ENCODE assay signal across 1 cellular context in the genomic region with DNA sequence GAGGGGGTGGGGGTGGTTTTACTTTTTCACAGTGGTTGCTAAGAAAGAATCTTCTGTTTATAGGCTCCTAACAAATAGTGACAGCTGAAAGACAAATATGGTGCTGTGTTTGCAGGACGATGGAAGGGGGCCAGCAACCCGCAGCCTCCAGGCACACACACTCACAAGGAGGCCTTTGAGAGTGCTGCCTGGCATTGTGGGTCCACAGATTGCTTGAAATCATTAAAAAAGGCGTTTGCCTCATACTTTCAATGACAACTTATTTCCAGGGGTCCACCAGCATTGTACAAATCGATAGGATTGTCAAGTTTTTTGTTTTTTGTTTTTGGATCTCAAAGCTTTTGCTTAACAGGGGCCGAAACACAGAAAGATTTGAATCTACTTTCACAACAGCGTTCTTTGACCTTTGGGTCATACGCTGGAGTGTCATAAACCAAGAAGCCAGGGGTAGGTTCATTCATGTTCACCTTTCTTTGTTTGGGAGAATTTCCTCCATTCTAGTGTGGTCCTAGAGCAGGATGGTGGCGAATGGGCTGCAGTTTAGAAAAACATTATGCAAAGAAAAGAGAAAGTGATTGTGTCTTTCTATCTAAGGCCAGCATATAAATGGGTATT.
TF ChIP-seq lines count a peak whose summit lies in the region.

No MANE protein-coding gene starts in this region.

TF ChIP-seq in HepG2, 621 proteins besides CTCF, POLR2A, EP300 and RAD21 (continued from another document and continues in another):
- TF ChIP-seq KLF12 (CRISPR knock-in tag; IDR thresholded peaks at IDR 0.05; ENCODE audit: borderline replicate concordance): no peak
- no peak for TF ChIP-seq FIP1L1 (IDR thresholded peaks at IDR 0.05; ENCODE audit: borderline replicate concordance, insufficient read depth, low read depth, low read length)
- TF ChIP-seq NR2C2 (CRISPR knock-in tag; IDR thresholded peaks at IDR 0.05; ENCODE audit: borderline replicate concordance): peak; percentile 55; the same call in 1 of the 2 replicates
- peak; percentile 57; the same call in 1 of the 2 replicates for TF ChIP-seq HDAC2 (CRISPR knock-in tag; IDR thresholded peaks at IDR 0.05)
- TF ChIP-seq ZNF790 (CRISPR knock-in tag; IDR thresholded peaks at IDR 0.05; ENCODE audit: borderline replicate concordance): no peak
- no peak for TF ChIP-seq PCBP2 (optimal IDR thresholded peaks at IDR 0.05; ENCODE audit: low read depth, low read length, poor library complexity, severe bottlenecking)
- no peak for TF ChIP-seq CCAR2 (optimal IDR thresholded peaks at IDR 0.05; ENCODE audit: low read depth, low read length)
- TF ChIP-seq, protein P1, sequence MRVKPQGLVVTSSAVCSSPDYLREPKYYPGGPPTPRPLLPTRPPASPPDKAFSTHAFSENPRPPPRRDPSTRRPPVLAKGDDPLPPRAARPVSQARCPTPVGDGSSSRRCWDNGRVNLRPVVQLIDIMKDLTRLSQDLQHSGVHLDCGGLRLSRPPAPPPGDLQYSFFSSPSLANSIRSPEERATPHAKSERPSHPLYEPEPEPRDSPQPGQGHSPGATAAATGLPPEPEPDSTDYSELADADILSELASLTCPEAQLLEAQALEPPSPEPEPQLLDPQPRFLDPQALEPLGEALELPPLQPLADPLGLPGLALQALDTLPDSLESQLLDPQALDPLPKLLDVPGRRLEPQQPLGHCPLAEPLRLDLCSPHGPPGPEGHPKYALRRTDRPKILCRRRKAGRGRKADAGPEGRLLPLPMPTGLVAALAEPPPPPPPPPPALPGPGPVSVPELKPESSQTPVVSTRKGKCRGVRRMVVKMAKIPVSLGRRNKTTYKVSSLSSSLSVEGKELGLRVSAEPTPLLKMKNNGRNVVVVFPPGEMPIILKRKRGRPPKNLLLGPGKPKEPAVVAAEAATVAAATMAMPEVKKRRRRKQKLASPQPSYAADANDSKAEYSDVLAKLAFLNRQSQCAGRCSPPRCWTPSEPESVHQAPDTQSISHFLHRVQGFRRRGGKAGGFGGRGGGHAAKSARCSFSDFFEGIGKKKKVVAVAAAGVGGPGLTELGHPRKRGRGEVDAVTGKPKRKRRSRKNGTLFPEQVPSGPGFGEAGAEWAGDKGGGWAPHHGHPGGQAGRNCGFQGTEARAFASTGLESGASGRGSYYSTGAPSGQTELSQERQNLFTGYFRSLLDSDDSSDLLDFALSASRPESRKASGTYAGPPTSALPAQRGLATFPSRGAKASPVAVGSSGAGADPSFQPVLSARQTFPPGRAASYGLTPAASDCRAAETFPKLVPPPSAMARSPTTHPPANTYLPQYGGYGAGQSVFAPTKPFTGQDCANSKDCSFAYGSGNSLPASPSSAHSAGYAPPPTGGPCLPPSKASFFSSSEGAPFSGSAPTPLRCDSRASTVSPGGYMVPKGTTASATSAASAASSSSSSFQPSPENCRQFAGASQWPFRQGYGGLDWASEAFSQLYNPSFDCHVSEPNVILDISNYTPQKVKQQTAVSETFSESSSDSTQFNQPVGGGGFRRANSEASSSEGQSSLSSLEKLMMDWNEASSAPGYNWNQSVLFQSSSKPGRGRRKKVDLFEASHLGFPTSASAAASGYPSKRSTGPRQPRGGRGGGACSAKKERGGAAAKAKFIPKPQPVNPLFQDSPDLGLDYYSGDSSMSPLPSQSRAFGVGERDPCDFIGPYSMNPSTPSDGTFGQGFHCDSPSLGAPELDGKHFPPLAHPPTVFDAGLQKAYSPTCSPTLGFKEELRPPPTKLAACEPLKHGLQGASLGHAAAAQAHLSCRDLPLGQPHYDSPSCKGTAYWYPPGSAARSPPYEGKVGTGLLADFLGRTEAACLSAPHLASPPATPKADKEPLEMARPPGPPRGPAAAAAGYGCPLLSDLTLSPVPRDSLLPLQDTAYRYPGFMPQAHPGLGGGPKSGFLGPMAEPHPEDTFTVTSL (CRISPR knock-in tag; IDR thresholded peaks at IDR 0.05; ENCODE audit: borderline replicate concordance): peak; percentile 6; the same call in 1 of the 2 replicates
- TF ChIP-seq MIXL1 (CRISPR knock-in tag; IDR thresholded peaks at IDR 0.05): no peak
- TF ChIP-seq, protein P2, sequence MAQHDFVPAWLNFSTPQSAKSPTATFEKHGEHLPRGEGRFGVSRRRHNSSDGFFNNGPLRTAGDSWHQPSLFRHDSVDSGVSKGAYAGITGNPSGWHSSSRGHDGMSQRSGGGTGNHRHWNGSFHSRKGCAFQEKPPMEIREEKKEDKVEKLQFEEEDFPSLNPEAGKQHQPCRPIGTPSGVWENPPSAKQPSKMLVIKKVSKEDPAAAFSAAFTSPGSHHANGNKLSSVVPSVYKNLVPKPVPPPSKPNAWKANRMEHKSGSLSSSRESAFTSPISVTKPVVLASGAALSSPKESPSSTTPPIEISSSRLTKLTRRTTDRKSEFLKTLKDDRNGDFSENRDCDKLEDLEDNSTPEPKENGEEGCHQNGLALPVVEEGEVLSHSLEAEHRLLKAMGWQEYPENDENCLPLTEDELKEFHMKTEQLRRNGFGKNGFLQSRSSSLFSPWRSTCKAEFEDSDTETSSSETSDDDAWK (CRISPR knock-in tag; IDR thresholded peaks at IDR 0.05): no peak
- TF ChIP-seq KDM4B (CRISPR knock-in tag; IDR thresholded peaks at IDR 0.05): no peak
- no peak for TF ChIP-seq ZNF207 (IDR thresholded peaks at IDR 0.05; ENCODE audit: borderline replicate concordance)
- peak; percentile 57; the same call in 1 of the 2 replicates for TF ChIP-seq SRF (IDR thresholded peaks at IDR 0.05; ENCODE audit: low read depth, low read length)
- no peak for TF ChIP-seq PHB2 (IDR thresholded peaks at IDR 0.05; ENCODE audit: partially characterized antibody)
- TF ChIP-seq SP140L (CRISPR knock-in tag; IDR thresholded peaks at IDR 0.05; ENCODE audit: borderline replicate concordance): no peak
- TF ChIP-seq TRIM24 (CRISPR knock-in tag; IDR thresholded peaks at IDR 0.05): peak; percentile 63; the same call in 1 of the 2 replicates
- TF ChIP-seq ZNF230 (CRISPR knock-in tag; IDR thresholded peaks at IDR 0.05): no peak
- no peak for TF ChIP-seq ELF4 (CRISPR knock-in tag; IDR thresholded peaks at IDR 0.05; ENCODE audit: borderline replicate concordance)
- TF ChIP-seq TBX3 (IDR thresholded peaks at IDR 0.05; ENCODE audit: borderline replicate concordance): no peak
- no peak for TF ChIP-seq ZNF329 (CRISPR knock-in tag; IDR thresholded peaks at IDR 0.05; ENCODE audit: low read depth)
- 0 out of 2 replicates have a peak, but pooled peaks have one; percentile 26 for TF ChIP-seq GATAD1 (CRISPR knock-in tag; IDR thresholded peaks at IDR 0.05)
- TF ChIP-seq, protein P3, sequence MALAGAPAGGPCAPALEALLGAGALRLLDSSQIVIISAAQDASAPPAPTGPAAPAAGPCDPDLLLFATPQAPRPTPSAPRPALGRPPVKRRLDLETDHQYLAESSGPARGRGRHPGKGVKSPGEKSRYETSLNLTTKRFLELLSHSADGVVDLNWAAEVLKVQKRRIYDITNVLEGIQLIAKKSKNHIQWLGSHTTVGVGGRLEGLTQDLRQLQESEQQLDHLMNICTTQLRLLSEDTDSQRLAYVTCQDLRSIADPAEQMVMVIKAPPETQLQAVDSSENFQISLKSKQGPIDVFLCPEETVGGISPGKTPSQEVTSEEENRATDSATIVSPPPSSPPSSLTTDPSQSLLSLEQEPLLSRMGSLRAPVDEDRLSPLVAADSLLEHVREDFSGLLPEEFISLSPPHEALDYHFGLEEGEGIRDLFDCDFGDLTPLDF (CRISPR knock-in tag; IDR thresholded peaks at IDR 0.05): no peak
- no peak for TF ChIP-seq PRPF4 (IDR thresholded peaks at IDR 0.05; ENCODE audit: low read depth, low read length, poor library complexity, severe bottlenecking)
- TF ChIP-seq, protein P4, sequence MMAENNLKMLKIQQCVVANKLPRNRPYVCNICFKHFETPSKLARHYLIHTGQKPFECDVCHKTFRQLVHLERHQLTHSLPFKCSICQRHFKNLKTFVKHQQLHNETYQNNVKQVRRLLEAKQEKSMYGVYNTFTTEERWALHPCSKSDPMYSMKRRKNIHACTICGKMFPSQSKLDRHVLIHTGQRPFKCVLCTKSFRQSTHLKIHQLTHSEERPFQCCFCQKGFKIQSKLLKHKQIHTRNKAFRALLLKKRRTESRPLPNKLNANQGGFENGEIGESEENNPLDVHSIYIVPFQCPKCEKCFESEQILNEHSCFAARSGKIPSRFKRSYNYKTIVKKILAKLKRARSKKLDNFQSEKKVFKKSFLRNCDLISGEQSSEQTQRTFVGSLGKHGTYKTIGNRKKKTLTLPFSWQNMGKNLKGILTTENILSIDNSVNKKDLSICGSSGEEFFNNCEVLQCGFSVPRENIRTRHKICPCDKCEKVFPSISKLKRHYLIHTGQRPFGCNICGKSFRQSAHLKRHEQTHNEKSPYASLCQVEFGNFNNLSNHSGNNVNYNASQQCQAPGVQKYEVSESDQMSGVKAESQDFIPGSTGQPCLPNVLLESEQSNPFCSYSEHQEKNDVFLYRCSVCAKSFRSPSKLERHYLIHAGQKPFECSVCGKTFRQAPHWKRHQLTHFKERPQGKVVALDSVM (CRISPR knock-in tag; IDR thresholded peaks at IDR 0.05): no peak
- TF ChIP-seq AKAP8 (CRISPR knock-in tag; IDR thresholded peaks at IDR 0.05): no peak
- no peak for TF ChIP-seq CENPX (CRISPR knock-in tag; IDR thresholded peaks at IDR 0.05)
- TF ChIP-seq BHLHE40 (IDR thresholded peaks at IDR 0.05; ENCODE audit: low read length): no peak
- TF ChIP-seq PPARG (CRISPR knock-in tag; conservative IDR thresholded peaks at IDR 0.05): no peak; the same call in 1 of the 2 replicates
- TF ChIP-seq KDM2A (CRISPR knock-in tag; IDR thresholded peaks at IDR 0.05; ENCODE audit: borderline replicate concordance, low read depth): no peak
- TF ChIP-seq ZFX (CRISPR knock-in tag; IDR thresholded peaks at IDR 0.05; ENCODE audit: low read depth): peak; percentile 38
- TF ChIP-seq ZNF724P (CRISPR knock-in tag; IDR thresholded peaks at IDR 0.05; ENCODE audit: borderline replicate concordance): no peak
- no peak for TF ChIP-seq FLYWCH1 (CRISPR knock-in tag; IDR thresholded peaks at IDR 0.05)
- TF ChIP-seq ZNF547 (CRISPR knock-in tag; IDR thresholded peaks at IDR 0.05): no peak
- no peak for TF ChIP-seq RAD51 (IDR thresholded peaks at IDR 0.05; ENCODE audit: borderline replicate concordance)
- TF ChIP-seq MTF1 (CRISPR knock-in tag; IDR thresholded peaks at IDR 0.05): no peak
- TF ChIP-seq, protein P5, sequence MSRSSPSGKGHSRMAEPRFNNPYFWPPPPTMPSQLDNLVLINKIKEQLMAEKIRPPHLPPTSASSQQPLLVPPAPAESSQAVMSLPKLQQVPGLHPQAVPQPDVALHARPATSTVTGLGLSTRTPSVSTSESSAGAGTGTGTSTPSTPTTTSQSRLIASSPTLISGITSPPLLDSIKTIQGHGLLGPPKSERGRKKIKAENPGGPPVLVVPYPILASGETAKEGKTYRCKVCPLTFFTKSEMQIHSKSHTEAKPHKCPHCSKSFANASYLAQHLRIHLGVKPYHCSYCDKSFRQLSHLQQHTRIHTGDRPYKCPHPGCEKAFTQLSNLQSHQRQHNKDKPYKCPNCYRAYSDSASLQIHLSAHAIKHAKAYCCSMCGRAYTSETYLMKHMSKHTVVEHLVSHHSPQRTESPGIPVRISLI (CRISPR knock-in tag; IDR thresholded peaks at IDR 0.05; ENCODE audit: borderline replicate concordance): peak; percentile 71; the same call in 1 of the 2 replicates
- TF ChIP-seq MED8 (CRISPR knock-in tag; IDR thresholded peaks at IDR 0.05; ENCODE audit: insufficient replicate concordance): no peak
- TF ChIP-seq, protein P6, sequence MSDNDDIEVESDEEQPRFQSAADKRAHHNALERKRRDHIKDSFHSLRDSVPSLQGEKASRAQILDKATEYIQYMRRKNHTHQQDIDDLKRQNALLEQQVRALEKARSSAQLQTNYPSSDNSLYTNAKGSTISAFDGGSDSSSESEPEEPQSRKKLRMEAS (IDR thresholded peaks at IDR 0.05): no peak
- no peak for TF ChIP-seq ZNF652 (CRISPR knock-in tag; IDR thresholded peaks at IDR 0.05; ENCODE audit: borderline replicate concordance, low read depth)
- TF ChIP-seq GZF1 (CRISPR knock-in tag; IDR thresholded peaks at IDR 0.05): no peak
- no peak for TF ChIP-seq STAT5B (CRISPR knock-in tag; IDR thresholded peaks at IDR 0.05)
- peak; percentile 20; the same call in 1 of the 2 replicates for TF ChIP-seq YEATS4 (CRISPR knock-in tag; IDR thresholded peaks at IDR 0.05; ENCODE audit: borderline replicate concordance)
- no peak for TF ChIP-seq ERF (CRISPR knock-in tag; IDR thresholded peaks at IDR 0.05)
- TF ChIP-seq, protein P7, sequence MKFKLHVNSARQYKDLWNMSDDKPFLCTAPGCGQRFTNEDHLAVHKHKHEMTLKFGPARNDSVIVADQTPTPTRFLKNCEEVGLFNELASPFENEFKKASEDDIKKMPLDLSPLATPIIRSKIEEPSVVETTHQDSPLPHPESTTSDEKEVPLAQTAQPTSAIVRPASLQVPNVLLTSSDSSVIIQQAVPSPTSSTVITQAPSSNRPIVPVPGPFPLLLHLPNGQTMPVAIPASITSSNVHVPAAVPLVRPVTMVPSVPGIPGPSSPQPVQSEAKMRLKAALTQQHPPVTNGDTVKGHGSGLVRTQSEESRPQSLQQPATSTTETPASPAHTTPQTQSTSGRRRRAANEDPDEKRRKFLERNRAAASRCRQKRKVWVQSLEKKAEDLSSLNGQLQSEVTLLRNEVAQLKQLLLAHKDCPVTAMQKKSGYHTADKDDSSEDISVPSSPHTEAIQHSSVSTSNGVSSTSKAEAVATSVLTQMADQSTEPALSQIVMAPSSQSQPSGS (CRISPR knock-in tag; IDR thresholded peaks at IDR 0.05): peak; percentile 26; the same call in 1 of the 2 replicates
- TF ChIP-seq ZNF317 (CRISPR knock-in tag; IDR thresholded peaks at IDR 0.05): peak; percentile 100
- TF ChIP-seq ZNF44 (CRISPR knock-in tag; IDR thresholded peaks at IDR 0.05): no peak
- TF ChIP-seq, protein P8, sequence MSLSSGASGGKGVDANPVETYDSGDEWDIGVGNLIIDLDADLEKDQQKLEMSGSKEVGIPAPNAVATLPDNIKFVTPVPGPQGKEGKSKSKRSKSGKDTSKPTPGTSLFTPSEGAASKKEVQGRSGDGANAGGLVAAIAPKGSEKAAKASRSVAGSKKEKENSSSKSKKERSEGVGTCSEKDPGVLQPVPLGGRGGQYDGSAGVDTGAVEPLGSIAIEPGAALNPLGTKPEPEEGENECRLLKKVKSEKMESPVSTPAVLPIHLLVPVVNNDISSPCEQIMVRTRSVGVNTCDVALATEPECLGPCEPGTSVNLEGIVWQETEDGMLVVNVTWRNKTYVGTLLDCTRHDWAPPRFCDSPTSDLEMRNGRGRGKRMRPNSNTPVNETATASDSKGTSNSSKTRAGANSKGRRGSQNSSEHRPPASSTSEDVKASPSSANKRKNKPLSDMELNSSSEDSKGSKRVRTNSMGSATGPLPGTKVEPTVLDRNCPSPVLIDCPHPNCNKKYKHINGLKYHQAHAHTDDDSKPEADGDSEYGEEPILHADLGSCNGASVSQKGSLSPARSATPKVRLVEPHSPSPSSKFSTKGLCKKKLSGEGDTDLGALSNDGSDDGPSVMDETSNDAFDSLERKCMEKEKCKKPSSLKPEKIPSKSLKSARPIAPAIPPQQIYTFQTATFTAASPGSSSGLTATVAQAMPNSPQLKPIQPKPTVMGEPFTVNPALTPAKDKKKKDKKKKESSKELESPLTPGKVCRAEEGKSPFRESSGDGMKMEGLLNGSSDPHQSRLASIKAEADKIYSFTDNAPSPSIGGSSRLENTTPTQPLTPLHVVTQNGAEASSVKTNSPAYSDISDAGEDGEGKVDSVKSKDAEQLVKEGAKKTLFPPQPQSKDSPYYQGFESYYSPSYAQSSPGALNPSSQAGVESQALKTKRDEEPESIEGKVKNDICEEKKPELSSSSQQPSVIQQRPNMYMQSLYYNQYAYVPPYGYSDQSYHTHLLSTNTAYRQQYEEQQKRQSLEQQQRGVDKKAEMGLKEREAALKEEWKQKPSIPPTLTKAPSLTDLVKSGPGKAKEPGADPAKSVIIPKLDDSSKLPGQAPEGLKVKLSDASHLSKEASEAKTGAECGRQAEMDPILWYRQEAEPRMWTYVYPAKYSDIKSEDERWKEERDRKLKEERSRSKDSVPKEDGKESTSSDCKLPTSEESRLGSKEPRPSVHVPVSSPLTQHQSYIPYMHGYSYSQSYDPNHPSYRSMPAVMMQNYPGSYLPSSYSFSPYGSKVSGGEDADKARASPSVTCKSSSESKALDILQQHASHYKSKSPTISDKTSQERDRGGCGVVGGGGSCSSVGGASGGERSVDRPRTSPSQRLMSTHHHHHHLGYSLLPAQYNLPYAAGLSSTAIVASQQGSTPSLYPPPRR (CRISPR knock-in tag; IDR thresholded peaks at IDR 0.05; ENCODE audit: borderline replicate concordance): no peak
